In genomic region chr14:106421431-106422033, GRCh38 we compare ENCODE assay signal across 7 cellular contexts.
DNase-seq lines count a peak whose midpoint lies in the region; ATAC-seq and TF ChIP-seq lines count a peak whose summit lies in the region.
"Not testable (repeated sequence)": the region's sequence is repeated elsewhere in the genome, so short reads cannot be mapped to it uniquely, and the experiment has no call there.

No MANE protein-coding gene starts in this region.

- peak; percentile 61 for TF ChIP-seq CTCF in GM12865 (IDR thresholded peaks at IDR 0.05; ENCODE audit: insufficient read depth, low read depth, low read length, missing control alignments)

- H3K27ac Mint-ChIP-seq in activated naive CD4-positive, alpha-beta T cell treated with anti-CD3 and anti-CD28 coated beads for 36 hours, result not testable (repeated sequence)

- not testable (repeated sequence) for H3K4me3 ChIP-seq in GM12865 (ENCODE audit: low read depth, low read length); right cardiac atrium (ENCODE audit: low read length)

- H3K27me3 Mint-ChIP-seq in activated naive CD4-positive, alpha-beta T cell treated with anti-CD3 and anti-CD28 coated beads for 36 hours (ENCODE audit: low read depth), result not testable (repeated sequence)

- peak; percentile 61 for DNase-seq in GM12865 (ENCODE audit: low read depth)
- peak; percentile 42 to 49 for DNase-seq in Kasumi-1 (lab: John Stamatoyannopoulos, UW)
- DNase-seq in NOMO-1 treated with DMSO at 0.1 percent for 48 hours (lab: John Stamatoyannopoulos, UW; ENCODE audit: unreplicated experiment), result peak; percentile 30
- peak; percentile 83 for DNase-seq in activated CD4-positive, CD25-positive, alpha-beta regulatory T cell treated with anti-CD3 and anti-CD28 coated beads, Interleukin-2, amount 50 U/mL, for 72 hours
- DNase-seq in activated naive CD4-positive, alpha-beta T cell treated with anti-CD3 and anti-CD28 coated beads for 36 hours, result peak; percentile 90
- peak in 2 of 3 donors; percentile 56 to 60 for DNase-seq in right cardiac atrium
- DNase-seq in stimulated activated CD4-positive, alpha-beta T cell treated with anti-CD3 and anti-CD28 coated beads, Interleukin-4, amount 100 ng/mL, for 1 hour, result peak; percentile 76

- not testable (repeated sequence) for H3K9me3 ChIP-seq in right cardiac atrium (ENCODE audit: control insufficient read depth, low read length)

- H3K27ac ChIP-seq in right cardiac atrium (ENCODE audit: low read length), result not testable (repeated sequence)

- ATAC-seq in right cardiac atrium, result not testable (repeated sequence)

- H3K36me3 Mint-ChIP-seq in activated naive CD4-positive, alpha-beta T cell treated with anti-CD3 and anti-CD28 coated beads for 36 hours (ENCODE audit: low read depth), result not testable (repeated sequence)

- H3K4me1 ChIP-seq in right cardiac atrium (ENCODE audit: control insufficient read depth, insufficient read depth, low read length), result not testable (repeated sequence)

- H3K4me3 Mint-ChIP-seq in activated naive CD4-positive, alpha-beta T cell treated with anti-CD3 and anti-CD28 coated beads for 36 hours, result not testable (repeated sequence)

- peaks cover 15% of the 10 kb centered on the region for H3K4me1 Mint-ChIP-seq in activated naive CD4-positive, alpha-beta T cell treated with anti-CD3 and anti-CD28 coated beads for 36 hours (ENCODE audit: low read depth)

- H3K27me3 ChIP-seq in right cardiac atrium (ENCODE audit: control insufficient read depth, insufficient read depth), result not testable (repeated sequence)

- CTCF ChIA-PET in activated naive CD4-positive, alpha-beta T cell treated with anti-CD3 and anti-CD28 coated beads for 36 hours (lab: Charles Lee), result interaction anchor here (0.5 to 6.3 kb wide), 18 partner anchors 11 to 445 kb away, joined by 3 to 75 read pairs (median 4); no protein-coding TSS in a partner anchor

- intact Hi-C loops in activated naive CD4-positive, alpha-beta T cell treated with anti-CD3 and anti-CD28 coated beads for 36 hours (cut with micrococcal nuclease); right cardiac atrium (cut with DNase I): not testable (repeated sequence)

- not testable (repeated sequence) for H3K9me3 Mint-ChIP-seq in activated naive CD4-positive, alpha-beta T cell treated with anti-CD3 and anti-CD28 coated beads for 36 hours

- WGBS in right cardiac atrium, result 52% methylated on average over 20 of the region's 20 CpGs

Comparison
In these comparisons a context has a peak if more than half of its experiments do, and no peak if none do; other contexts are left out.
1. DNase-seq: peak in every context shown above with its lines; median percentile 90 in activated naive CD4-positive, alpha-beta T cell treated with anti-CD3 and anti-CD28 coated beads for 36 hours; 83 in activated CD4-positive, CD25-positive, alpha-beta regulatory T cell treated with anti-CD3 and anti-CD28 coated beads, Interleukin-2, amount 50 U/mL, for 72 hours; 76 in stimulated activated CD4-positive, alpha-beta T cell treated with anti-CD3 and anti-CD28 coated beads, Interleukin-4, amount 100 ng/mL, for 1 hour; 61 in GM12865; 58 in right cardiac atrium; 46 in Kasumi-1; 30 in NOMO-1 treated with DMSO at 0.1 percent for 48 hours.